19 cellular contexts compared by ENCODE assay signal in the genomic region with DNA sequence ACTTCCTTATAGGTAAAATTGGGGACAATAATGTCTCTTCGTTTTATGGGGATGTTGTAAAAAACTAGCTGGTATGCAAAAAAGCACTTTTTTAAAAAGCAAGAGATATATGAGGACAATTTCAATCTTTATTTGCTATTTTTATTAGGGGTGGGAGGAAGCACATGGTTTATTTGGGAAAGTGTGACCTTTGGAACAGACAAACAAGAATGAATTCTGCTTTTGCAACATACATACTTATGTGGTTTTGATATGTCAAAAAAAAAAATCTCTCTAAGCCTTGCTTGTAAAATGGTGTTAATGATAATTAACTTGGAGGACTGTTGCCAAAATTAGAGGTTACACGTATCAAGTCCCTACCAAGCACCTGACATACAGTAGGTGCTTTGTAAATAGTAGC. TPM values are rescaled to one million over a fixed set of nuclear protein-coding genes. Genes with fewer than 3 reads are reported as not detected.
DNase-seq lines count a peak whose midpoint lies in the region; ATAC-seq and TF ChIP-seq lines count a peak whose summit lies in the region.
"Had no signal": no experiment of that assay in that cellular context is flagged by ENCODE, and none has a peak within 500 bp of the region (broad histone marks: within the 10 kb centered on the region; RNA-seq: fewer than 3 reads in every experiment).

No MANE protein-coding gene starts in this region.

- H3K4me3 ChIP-seq in cardiac muscle cell (no peak overlapping the region), right cardiac atrium (ENCODE audit: low read length) (no peak overlapping the region)
- H3K4me3 ChIP-seq: BLaER1 treated with 17β-estradiol and CSF1 and Interleukin-3, amounts not matched to agents 10 nM and 100 nM; MG63; Peyer's patch had no signal

- 85% methylated on average over 2 of the region's 2 CpGs for WGBS in right cardiac atrium

- no peaks in the 10 kb centered on the region for H3K36me3 Mint-ChIP-seq in dendritic cell treated with granulocyte-macrophage colony-stimulating factor and Interleukin-4, amounts not matched to agents 40 ng/mL and 50 ng/mL, for 4 days (ENCODE audit: low read depth)
- H3K36me3 Mint-ChIP-seq in nephron progenitor cell (ENCODE audit: low read depth) = no peaks in the 10 kb centered on the region
- no peaks in the 10 kb centered on the region for H3K36me3 Mint-ChIP-seq in activated CD4-positive, alpha-beta T cell treated with anti-CD3 and anti-CD28 coated beads for 36 hours (ENCODE audit: low read depth)
- no peaks in the 10 kb centered on the region for H3K36me3 Mint-ChIP-seq in activated CD4-positive, alpha-beta memory T cell treated with anti-CD3 and anti-CD28 coated beads for 36 hours

- H3K27ac ChIP-seq in cardiac muscle cell (peak overlapping the region; percentile 57), right cardiac atrium (ENCODE audit: low read length) (no peak overlapping the region)
- H3K27ac ChIP-seq: BLaER1 treated with 17β-estradiol and CSF1 and Interleukin-3, amounts not matched to agents 10 nM and 100 nM had no signal

- CTCF ChIA-PET in activated CD4-positive, alpha-beta T cell treated with anti-CD3 and anti-CD28 coated beads for 36 hours (lab: Charles Lee) = interaction anchor here (0.6 to 1.9 kb wide), 12 partner anchors 10 to 286 kb away, joined by 3 to 7 read pairs (median 4); no protein-coding TSS in a partner anchor
- CTCF ChIA-PET in activated CD4-positive, alpha-beta memory T cell treated with anti-CD3 and anti-CD28 coated beads for 36 hours (lab: Charles Lee) = interaction anchor here (1.1 to 5.5 kb wide), 4 partner anchors 22 to 119 kb away, joined by 3 to 69 read pairs (median 13); no protein-coding TSS in a partner anchor

- H3K9me3 ChIP-seq in cardiac muscle cell (ENCODE audit: low read depth) = no peaks in the 10 kb centered on the region
- no peaks in the 10 kb centered on the region for H3K9me3 ChIP-seq in right cardiac atrium (ENCODE audit: control insufficient read depth, low read length)
- H3K9me3 ChIP-seq: BLaER1 treated with 17β-estradiol and CSF1 and Interleukin-3, amounts not matched to agents 10 nM and 100 nM; MG63; Peyer's patch had no signal

- H3K4me1 Mint-ChIP-seq in dendritic cell treated with granulocyte-macrophage colony-stimulating factor and Interleukin-4, amounts not matched to agents 40 ng/mL and 50 ng/mL, for 4 days (ENCODE audit: low read depth) = peaks cover 31% of the 10 kb centered on the region
- peaks cover 46% of the 10 kb centered on the region for H3K4me1 Mint-ChIP-seq in nephron progenitor cell
- peaks cover 26% of the 10 kb centered on the region for H3K4me1 Mint-ChIP-seq in activated CD4-positive, alpha-beta T cell treated with anti-CD3 and anti-CD28 coated beads for 36 hours
- peaks cover 33% of the 10 kb centered on the region for H3K4me1 Mint-ChIP-seq in activated CD4-positive, alpha-beta memory T cell treated with anti-CD3 and anti-CD28 coated beads for 36 hours (ENCODE audit: low read depth)

- no peak overlapping the region for H3K4me3 Mint-ChIP-seq in dendritic cell treated with granulocyte-macrophage colony-stimulating factor and Interleukin-4, amounts not matched to agents 40 ng/mL and 50 ng/mL, for 4 days
- H3K4me3 Mint-ChIP-seq in nephron progenitor cell = no peak overlapping the region
- H3K4me3 Mint-ChIP-seq in activated CD4-positive, alpha-beta T cell treated with anti-CD3 and anti-CD28 coated beads for 36 hours = no peak overlapping the region
- H3K4me3 Mint-ChIP-seq in activated CD4-positive, alpha-beta memory T cell treated with anti-CD3 and anti-CD28 coated beads for 36 hours = no peak overlapping the region

- H3K27me3 ChIP-seq in cardiac muscle cell (no peaks in the 10 kb centered on the region), right cardiac atrium (ENCODE audit: control insufficient read depth, insufficient read depth) (no peaks in the 10 kb centered on the region)
- H3K27me3 ChIP-seq: BLaER1 treated with 17β-estradiol and CSF1 and Interleukin-3, amounts not matched to agents 10 nM and 100 nM; MG63; Peyer's patch had no signal

- H3K9me3 Mint-ChIP-seq in dendritic cell treated with granulocyte-macrophage colony-stimulating factor and Interleukin-4, amounts not matched to agents 40 ng/mL and 50 ng/mL, for 4 days = no peaks in the 10 kb centered on the region
- H3K9me3 Mint-ChIP-seq in nephron progenitor cell = no peaks in the 10 kb centered on the region
- H3K9me3 Mint-ChIP-seq in activated CD4-positive, alpha-beta T cell treated with anti-CD3 and anti-CD28 coated beads for 36 hours (ENCODE audit: low read depth) = no peaks in the 10 kb centered on the region
- H3K9me3 Mint-ChIP-seq in activated CD4-positive, alpha-beta memory T cell treated with anti-CD3 and anti-CD28 coated beads for 36 hours = no peaks in the 10 kb centered on the region

- H3K36me3 ChIP-seq in cardiac muscle cell = no peaks in the 10 kb centered on the region
- H3K36me3 ChIP-seq: BLaER1 treated with 17β-estradiol and CSF1 and Interleukin-3, amounts not matched to agents 10 nM and 100 nM; MG63; Peyer's patch had no signal

- intact Hi-C loops in right cardiac atrium (cut with DNase I) = no loop called here
- intact Hi-C loops in dendritic cell treated with granulocyte-macrophage colony-stimulating factor and Interleukin-4, amounts not matched to agents 40 ng/mL and 50 ng/mL, for 4 days (cut with micrococcal nuclease) = no loop called here
- intact Hi-C loops in activated CD4-positive, alpha-beta T cell treated with anti-CD3 and anti-CD28 coated beads for 36 hours (cut with DNase I, micrococcal nuclease) = no loop called here
- intact Hi-C loops in activated CD4-positive, alpha-beta memory T cell treated with anti-CD3 and anti-CD28 coated beads for 36 hours (cut with micrococcal nuclease) = no loop called here

- TF ChIP-seq CTCF in cardiac muscle cell (IDR thresholded peaks at IDR 0.05; ENCODE audit: low read depth, low read length) = no peak
- no peak for TF ChIP-seq CTCF in nephron progenitor cell (IDR thresholded peaks at IDR 0.05)

- POLR2A ChIA-PET in activated CD4-positive, alpha-beta T cell treated with anti-CD3 and anti-CD28 coated beads for 36 hours (lab: Charles Lee) = no interaction called here
- POLR2A ChIA-PET in activated CD4-positive, alpha-beta memory T cell treated with anti-CD3 and anti-CD28 coated beads for 36 hours (lab: Charles Lee) = no interaction called here

- no peaks in the 10 kb centered on the region for H3K27me3 Mint-ChIP-seq in dendritic cell treated with granulocyte-macrophage colony-stimulating factor and Interleukin-4, amounts not matched to agents 40 ng/mL and 50 ng/mL, for 4 days
- H3K27me3 Mint-ChIP-seq in nephron progenitor cell (ENCODE audit: low read depth, poor library complexity) = no peaks in the 10 kb centered on the region
- no peaks in the 10 kb centered on the region for H3K27me3 Mint-ChIP-seq in activated CD4-positive, alpha-beta T cell treated with anti-CD3 and anti-CD28 coated beads for 36 hours
- H3K27me3 Mint-ChIP-seq in activated CD4-positive, alpha-beta memory T cell treated with anti-CD3 and anti-CD28 coated beads for 36 hours = no peaks in the 10 kb centered on the region

- DNase-seq in cardiac muscle cell (ENCODE audit: low read depth in 1 of 2, low spot score in 1 of 2) (no peak), right cardiac atrium (no peak), nephron progenitor cell (no peak), CD1c-positive myeloid dendritic cell (ENCODE audit: extremely low spot score) (no peak), NCI-H1694 (lab: John Stamatoyannopoulos, UW) (no peak)
- DNase-seq in activated CD4-positive, alpha-beta T cell treated with anti-CD3 and anti-CD28 coated beads for 36 hours = no peak
- no peak for DNase-seq in activated CD4-positive, alpha-beta memory T cell treated with anti-CD3 and anti-CD28 coated beads for 36 hours
- DNase-seq: GF-D8, MG63, NCI-H1092 treated with DMSO at 0.1 percent for 48 hours, NCI-H1694 treated with DMSO at 0.1 percent for 48 hours, NCI-H226, NCI-H524 treated with DMSO at 0.1 percent for 48 hours had no signal

- H3K4me1 ChIP-seq in cardiac muscle cell (ENCODE audit: low read depth) = peaks cover 16% of the 10 kb centered on the region
- H3K4me1 ChIP-seq in right cardiac atrium (ENCODE audit: control insufficient read depth, insufficient read depth, low read length) = peaks cover 8% of the 10 kb centered on the region

- peak overlapping the region; percentile 41 for H3K27ac Mint-ChIP-seq in dendritic cell treated with granulocyte-macrophage colony-stimulating factor and Interleukin-4, amounts not matched to agents 40 ng/mL and 50 ng/mL, for 4 days
- H3K27ac Mint-ChIP-seq in nephron progenitor cell = peak overlapping the region; percentile 34
- H3K27ac Mint-ChIP-seq in activated CD4-positive, alpha-beta T cell treated with anti-CD3 and anti-CD28 coated beads for 36 hours = no peak overlapping the region
- H3K27ac Mint-ChIP-seq in activated CD4-positive, alpha-beta memory T cell treated with anti-CD3 and anti-CD28 coated beads for 36 hours = no peak overlapping the region

- no peak for ATAC-seq in right cardiac atrium
- ATAC-seq in activated CD4-positive, alpha-beta T cell treated with anti-CD3 and anti-CD28 coated beads for 36 hours = no peak
- ATAC-seq: Right ventricle myocardium inferior had no signal

RNA-seq across cellular contexts. Expression of a gene that starts 4.6 kb away (rescaled TPM):
- total RNA-seq in cardiac muscle cell (12.1 and 14.7 TPM in 2 replicates), right cardiac atrium (10 to 100 TPM; 16.5 to 25.9 (median 22.1) TPM)
- polyA plus RNA-seq in cardiac muscle cell (8.7 TPM in 2 replicates), right cardiac atrium (9.1 TPM)
- total RNA-seq in activated CD4-positive, alpha-beta T cell treated with anti-CD3 and anti-CD28 coated beads for 36 hours = 10 to 100 TPM; 57.9 to 59.3 TPM
- 10 to 100 TPM; 69.9 to 72.2 TPM for total RNA-seq in activated CD4-positive, alpha-beta memory T cell treated with anti-CD3 and anti-CD28 coated beads for 36 hours

RNA-seq across cellular contexts. Expression of a gene that starts 32.1 kb away (rescaled TPM):
- total RNA-seq in cardiac muscle cell (0.07 TPM in 1 of 2 replicates, not detected in the other), right cardiac atrium (not detected)
- polyA plus RNA-seq in cardiac muscle cell (not detected in 2 replicates), right cardiac atrium (not detected)
- not detected for total RNA-seq in activated CD4-positive, alpha-beta T cell treated with anti-CD3 and anti-CD28 coated beads for 36 hours
- not detected for total RNA-seq in activated CD4-positive, alpha-beta memory T cell treated with anti-CD3 and anti-CD28 coated beads for 36 hours
- total RNA-seq: Daoy, H4, Peyer's patch, Right ventricle myocardium inferior had no signal

Comparison
In these comparisons a context has a peak if more than half of its experiments do, and no peak if none do; other contexts are left out.
1. H3K27ac Mint-ChIP-seq: peak in dendritic cell treated with granulocyte-macrophage colony-stimulating factor and Interleukin-4, amounts not matched to agents 40 ng/mL and 50 ng/mL, for 4 days (single experiment) and nephron progenitor cell (single experiment); none in activated CD4-positive, alpha-beta T cell treated with anti-CD3 and anti-CD28 coated beads for 36 hours (single experiment) and activated CD4-positive, alpha-beta memory T cell treated with anti-CD3 and anti-CD28 coated beads for 36 hours (single experiment).